ENCODE assay signal across 8 cellular contexts in genomic region chr2:177553176-177553909, GRCh38.
DNase-seq lines count a peak whose midpoint lies in the region; ATAC-seq, FAIRE-seq and TF ChIP-seq lines count a peak whose summit lies in the region.

No MANE protein-coding gene starts in this region.

- peak overlapping the region; percentile 100 for H3K27ac Mint-ChIP-seq in T-cell
- peak overlapping the region; percentile 99 for H3K27ac Mint-ChIP-seq in osteocyte (ENCODE audit: unreplicated experiment)

- TF ChIP-seq POLR2A in A549 (IDR thresholded peaks at IDR 0.05; ENCODE audit: low read length): no peak

- peak overlapping the region; percentile 96 to 99 (median 97) for H3K4me3 Mint-ChIP-seq in T-cell
- peak overlapping the region; percentile 93 for H3K4me3 Mint-ChIP-seq in osteocyte (ENCODE audit: unreplicated experiment)

- H3K4me3 ChIP-seq in A549: peak overlapping the region; percentile 62
- H3K4me3 ChIP-seq in fibroblast of pulmonary artery (replicated peaks; ENCODE audit: low read depth, low read length): peak overlapping the region; percentile 84

- ATAC-seq in A549 (peak; percentile 15 to 17; a peak in 4 of 6 replicates), T-cell (replicated peaks in 1 of 4) (no peak), GM21529 (IDR thresholded peaks at IDR 0.05; ENCODE audit: unreplicated experiment) (no peak)

- TF ChIP-seq CTCF in A549 (IDR thresholded peaks at IDR 0.05) (no peak), fibroblast of pulmonary artery (IDR thresholded peaks at IDR 0.05; ENCODE audit: low read length, missing control alignments) (no peak), osteocyte (IDR thresholded peaks at IDR 0.05) (no peak), GM13977 (IDR thresholded peaks at IDR 0.05; ENCODE audit: extremely low read depth, insufficient read depth, missing control alignments) (no peak)

- FAIRE-seq in A549 (lab: Jason Lieb, UNC): no peak
- FAIRE-seq in GM19239 (lab: Jason Lieb, UNC): peak; percentile 11

- peak overlapping the region; percentile 96 to 99 for H3K27ac ChIP-seq in A549

- under 1% methylated on average over 17 of the region's 17 CpGs for WGBS in A549 (ENCODE audit: missing lambda C conversion rate)

- TF ChIP-seq EP300 in A549 (IDR thresholded peaks at IDR 0.05): no peak

- peaks cover 8% of the 10 kb centered on the region; the same call in 1 of the 3 replicates for H3K4me1 ChIP-seq in A549

- peaks cover 0 to 7% (median 5%) of the 10 kb centered on the region in 3 donors for H3K9me3 Mint-ChIP-seq in T-cell
- no peaks in the 10 kb centered on the region for H3K9me3 Mint-ChIP-seq in osteocyte (ENCODE audit: unreplicated experiment)

- H3K27me3 Mint-ChIP-seq in T-cell (peaks cover 2 to 4% of the 10 kb centered on the region in 2 donors), osteocyte (ENCODE audit: unreplicated experiment) (peaks cover 6% of the 10 kb centered on the region)

- TF ChIP-seq RAD21 in A549 (conservative IDR thresholded peaks at IDR 0.05 in 1 of 2, IDR thresholded peaks at IDR 0.05 in 1 of 2): no peak

- H3K9me3 ChIP-seq in A549: no peaks in the 10 kb centered on the region

- H3K4me2 ChIP-seq in A549: peak overlapping the region; percentile 62

- POLR2A ChIA-PET in A549 (lab: Yijun Ruan, JAX): no interaction called here
- POLR2A ChIA-PET in T-cell (lab: Charles Lee): interaction anchor here in 1 of 2 donors (1.9 kb wide), 1 partner anchor 289 kb away, joined by 10 read pairs; the partner anchor contains the start of gene NFE2L2

- in situ Hi-C loops in GM13977 (cut with MboI; ENCODE audit: low pct_unique_long_range_greater_than_20kb, low sequenced_read_pairs, unreplicated experiment): no loop called here

- CTCF ChIA-PET in A549 (lab: Yijun Ruan, JAX): no interaction called here
- CTCF ChIA-PET in T-cell (lab: Charles Lee): no interaction called here

- H3K4me1 Mint-ChIP-seq in T-cell (peaks cover 12 to 19% (median 16%) of the 10 kb centered on the region in 3 donors), osteocyte (ENCODE audit: unreplicated experiment) (peaks cover 7% of the 10 kb centered on the region)

- DNase-seq in A549 (ENCODE audit: low read depth in 1 of 2, low spot score in 1 of 2) (no peak), GM19239 (ENCODE audit: insufficient read length, low spot score) (no peak), T-cell (no peak), fibroblast of pulmonary artery (ENCODE audit: low read depth) (peak; percentile 28), osteocyte (ENCODE audit: extremely low spot score, unreplicated experiment) (no peak), GM13977 (ENCODE audit: low spot score) (no peak)
- no peak for DNase-seq in activated CD4-positive, CD25-positive, alpha-beta regulatory T cell treated with anti-CD3 and anti-CD28 coated beads, Interleukin-2, amount 50 U/mL, for 72 hours

- H3K36me3 Mint-ChIP-seq in T-cell: peaks cover 3% of the 10 kb centered on the region
- no peaks in the 10 kb centered on the region for H3K36me3 Mint-ChIP-seq in osteocyte (ENCODE audit: unreplicated experiment)

TF ChIP-seq in A549, 52 proteins besides CTCF, POLR2A, EP300 and RAD21:
- TF ChIP-seq PHF8 (IDR thresholded peaks at IDR 0.05; ENCODE audit: borderline replicate concordance, low read depth) (0 out of 2 replicates have a peak, but pooled peaks have one; percentile 17), FOSL2 (IDR thresholded peaks at IDR 0.05) (no peak), FOSL2 (CRISPR knock-in tag; IDR thresholded peaks at IDR 0.05) (no peak)

Comparison
In these comparisons a context has a peak if more than half of its experiments do, and no peak if none do; other contexts are left out.
1. ATAC-seq: peak in A549 (2 of 2); none in T-cell (0 of 4) and GM21529 (single experiment).